Comparison of ENCODE assay signal across 16 cellular contexts in the genomic region with DNA sequence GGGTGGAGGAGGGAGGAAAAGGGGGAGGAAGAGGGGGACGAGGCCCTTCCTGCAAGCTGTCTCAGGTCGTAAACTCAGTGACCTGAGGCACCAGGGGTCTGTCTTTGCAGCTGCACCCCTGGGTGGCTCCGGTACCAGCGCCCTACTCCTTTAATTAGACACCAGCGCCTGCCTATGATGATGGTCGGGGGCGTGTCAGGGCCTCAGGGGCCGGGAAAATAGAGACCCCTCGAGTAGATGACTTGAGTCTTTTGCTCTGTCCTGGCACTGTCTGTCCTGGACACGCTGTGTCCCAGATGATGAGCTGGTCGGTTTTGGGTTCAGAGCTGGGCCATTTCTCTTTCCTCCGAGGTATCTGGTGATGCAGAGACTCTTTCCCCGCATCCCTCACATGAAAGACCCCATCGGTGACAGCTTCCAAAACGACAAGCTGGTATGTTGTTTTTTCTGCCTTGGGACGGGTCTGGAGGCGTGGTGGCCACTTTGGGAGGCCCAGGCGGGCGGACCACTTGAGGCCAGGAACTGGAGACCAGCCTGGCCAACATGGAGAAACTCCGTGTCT. TPM values are rescaled to one million over a fixed set of nuclear protein-coding genes. Genes with fewer than 3 reads are reported as not detected.
DNase-seq lines count a peak whose midpoint lies in the region; ATAC-seq, FAIRE-seq and TF ChIP-seq lines count a peak whose summit lies in the region.
"Had no signal": no experiment of that assay in that cellular context is flagged by ENCODE, and none has a peak within 500 bp of the region (broad histone marks: within the 10 kb centered on the region; RNA-seq: fewer than 3 reads in every experiment).

No MANE protein-coding gene starts in this region.

- no peak overlapping the region for H2AFZ ChIP-seq in GM12878 (ENCODE audit: control insufficient read depth, low read depth, low read length)

- no peak for ATAC-seq in activated CD4-positive, alpha-beta T cell treated with anti-CD3 and anti-CD28 coated beads for 36 hours
- ATAC-seq in GM12878 (no peak; the same call in 1 of the 3 replicates), HG02885 (IDR thresholded peaks at IDR 0.05; ENCODE audit: poor library complexity, unreplicated experiment) (no peak)

- no peaks in the 10 kb centered on the region for H3K4me1 ChIP-seq in GM12878 (ENCODE audit: control insufficient read depth, insufficient read depth, low read length)

- peak; percentile 65 for TF ChIP-seq POLR2A in GM12878 (IDR thresholded peaks at IDR 0.05; ENCODE audit: low read depth, low read length)

- peaks cover 10% of the 10 kb centered on the region for H3K36me3 ChIP-seq in H7 (replicated peaks; ENCODE audit: control insufficient read depth, insufficient read depth, low read length)
- peaks cover 13 to 16% of the 10 kb centered on the region in 2 experiments for H3K36me3 ChIP-seq in GM12878 (ENCODE audit: control insufficient read depth in 2 of 2, insufficient read depth in 2 of 2, low read length in 1 of 2)
- H3K36me3 ChIP-seq: ovary had no signal

- TF ChIP-seq CTCF in GM12878 (IDR thresholded peaks at IDR 0.05 in 2 of 3, conservative IDR thresholded peaks at IDR 0.05 in 1 of 3; ENCODE audit: control insufficient read depth in 2 of 3, extremely low read depth in 1 of 3, insufficient read depth in 1 of 3, low read depth in 3 of 3, low read length in 3 of 3), result no peak
- no peak for TF ChIP-seq CTCF in progenitor cell of endocrine pancreas (IDR thresholded peaks at IDR 0.05; ENCODE audit: unreplicated experiment)

- no peak overlapping the region for H3K27ac ChIP-seq in GM12878 (ENCODE audit: control insufficient read depth, insufficient read depth)
- H3K27ac ChIP-seq: ovary had no signal

- H3K4me3 ChIP-seq in H7 (ENCODE audit: insufficient read depth, low read depth, low read length) (no peak overlapping the region), GM12878 (no peak overlapping the region)
- H3K4me3 ChIP-seq: ovary had no signal

- RAD21 ChIA-PET in GM12878 (lab: Charles Lee; ENCODE audit: unreplicated experiment), result no interaction called here

- POLR2A ChIA-PET in activated CD4-positive, alpha-beta T cell treated with anti-CD3 and anti-CD28 coated beads for 36 hours (lab: Charles Lee), result no interaction called here
- POLR2A ChIA-PET in GM12878 (lab: Charles Lee), result no interaction called here

- no peak overlapping the region for H3K4me2 ChIP-seq in GM12878 (ENCODE audit: control insufficient read depth, insufficient read depth)

- H3K4me1 Mint-ChIP-seq in activated CD4-positive, alpha-beta T cell treated with anti-CD3 and anti-CD28 coated beads for 36 hours, result peaks cover 3% of the 10 kb centered on the region
- H3K4me1 Mint-ChIP-seq in progenitor cell of endocrine pancreas (ENCODE audit: low read depth), result no peaks in the 10 kb centered on the region

- no TSS peak for BruUV-seq in GM12878 (replicated peaks; lab: Mats Ljungman, UMichigan)

- CTCF ChIA-PET in activated CD4-positive, alpha-beta T cell treated with anti-CD3 and anti-CD28 coated beads for 36 hours (lab: Charles Lee), result no interaction called here
- CTCF ChIA-PET in GM12878 (lab: Yijun Ruan, JAX), result no interaction called here

- in situ Hi-C loops in GM12878 (cut with MboI), result no loop called here

- no peaks in the 10 kb centered on the region for H3K79me2 ChIP-seq in GM12878 (ENCODE audit: control insufficient read depth, insufficient read depth, low read length)

- H4K20me1 ChIP-seq in GM12878 (ENCODE audit: control insufficient read depth, insufficient read depth), result no peaks in the 10 kb centered on the region

- 59% methylated on average over 19 of the region's 20 CpGs for WGBS in GM12878 (ENCODE audit: insufficient coverage, insufficient replicate concordance, low lambda C conversion rate, missing lambda C conversion rate)

- peaks cover 20% of the 10 kb centered on the region for H3K36me3 Mint-ChIP-seq in activated CD4-positive, alpha-beta T cell treated with anti-CD3 and anti-CD28 coated beads for 36 hours (ENCODE audit: low read depth)
- peaks cover 14% of the 10 kb centered on the region for H3K36me3 Mint-ChIP-seq in progenitor cell of endocrine pancreas (ENCODE audit: insufficient read depth)

- no peak overlapping the region for H3K4me3 Mint-ChIP-seq in activated CD4-positive, alpha-beta T cell treated with anti-CD3 and anti-CD28 coated beads for 36 hours
- H3K4me3 Mint-ChIP-seq in progenitor cell of endocrine pancreas (ENCODE audit: low read depth), result no peak overlapping the region

- H3K9ac ChIP-seq in GM12878 (ENCODE audit: control insufficient read depth, insufficient read depth, low read length), result no peak overlapping the region

- no peaks in the 10 kb centered on the region for H3K27me3 Mint-ChIP-seq in activated CD4-positive, alpha-beta T cell treated with anti-CD3 and anti-CD28 coated beads for 36 hours
- H3K27me3 Mint-ChIP-seq in progenitor cell of endocrine pancreas, result no peaks in the 10 kb centered on the region

- SMC1A ChIA-PET in GM12878 (lab: Charles Lee; ENCODE audit: uncharacterized antibody, unreplicated experiment), result no interaction called here

- no peaks in the 10 kb centered on the region for H3K27me3 ChIP-seq in H7 (ENCODE audit: control insufficient read depth, insufficient read depth, low read length)
- H3K27me3 ChIP-seq in GM12878 (replicated peaks in 1 of 2; ENCODE audit: control insufficient read depth in 2 of 2, insufficient read depth in 2 of 2, low read length in 1 of 2), result no peaks in the 10 kb centered on the region
- H3K27me3 ChIP-seq: ovary had no signal

- FAIRE-seq in GM12878 (lab: Jason Lieb, UNC), result no peak
- no peak for FAIRE-seq in urothelium cell line (lab: Jason Lieb, UNC)

- TF ChIP-seq RAD21 in GM12878 (IDR thresholded peaks at IDR 0.05; ENCODE audit: insufficient read depth, low read depth, low read length), result no peak

- no peak for TF ChIP-seq EP300 in GM12878 (IDR thresholded peaks at IDR 0.05; ENCODE audit: borderline replicate concordance in 1 of 2, control insufficient read depth in 1 of 2, low read depth in 2 of 2, low read length in 2 of 2)

- peak; percentile 30 for DNase-seq in activated CD4-positive, alpha-beta T cell treated with anti-CD3 and anti-CD28 coated beads for 48 hours
- no peak for DNase-seq in activated CD4-positive, alpha-beta T cell treated with anti-CD3 and anti-CD28 coated beads for 36 hours
- DNase-seq in H7 (peak; percentile 71), GM12878 (ENCODE audit: low read depth, low spot score) (no peak), progenitor cell of endocrine pancreas (ENCODE audit: low spot score, unreplicated experiment) (no peak), NCI-H1417 (lab: John Stamatoyannopoulos, UW) (no peak), urothelium cell line (ENCODE audit: low spot score) (no peak)
- DNase-seq: cerebellar nuclear complex; GOT3; NCI-H748 treated with DMSO at 0.1 percent for 48 hours; stimulated activated CD4-positive, alpha-beta T cell treated with anti-CD3 and anti-CD28 coated beads, Interleukin-4, amount 100 ng/mL, for 4 hours; trophoblast cell had no signal

- no peak overlapping the region for H3K27ac Mint-ChIP-seq in activated CD4-positive, alpha-beta T cell treated with anti-CD3 and anti-CD28 coated beads for 36 hours
- H3K27ac Mint-ChIP-seq in progenitor cell of endocrine pancreas, result peak overlapping the region; percentile 45

- intact Hi-C loops in activated CD4-positive, alpha-beta T cell treated with anti-CD3 and anti-CD28 coated beads for 36 hours (cut with DNase I, micrococcal nuclease), result no loop called here
- intact Hi-C loops in GM12878 (cut with micrococcal nuclease; ENCODE audit: unreplicated experiment), result no loop called here

- no peaks in the 10 kb centered on the region for H3K9me3 ChIP-seq in GM12878 (replicated peaks; ENCODE audit: control insufficient read depth, insufficient read depth, low read length)
- H3K9me3 ChIP-seq: ovary had no signal

- no peaks in the 10 kb centered on the region for H3K9me3 Mint-ChIP-seq in activated CD4-positive, alpha-beta T cell treated with anti-CD3 and anti-CD28 coated beads for 36 hours (ENCODE audit: low read depth)
- H3K9me3 Mint-ChIP-seq in progenitor cell of endocrine pancreas (ENCODE audit: low read depth), result no peaks in the 10 kb centered on the region
- H3K9me3 Mint-ChIP-seq: activated T-helper 2 cell treated with anti-CD3 and anti-CD28 coated beads, Interferon-gamma antibody, Interleukin-2, Interleukin-4, amounts not matched to agents 10 μg/mL and 5 μg/mL and 100 μg/mL, durations not matched to agents 14 hours and 24 hours and 36 hours had no signal

RNA-seq across cellular contexts. Expression of a gene that starts 11.2 kb away (rescaled TPM):
- total RNA-seq in activated CD4-positive, alpha-beta T cell treated with anti-CD3 and anti-CD28 coated beads for 36 hours, result 100 to 1,000 TPM; 396 to 456 TPM
- total RNA-seq in H7 (2014; rRNA removed; shearing (Covaris generic)), result 496 and 508 TPM in 2 replicates
- 200 and 249 TPM in 2 replicates for total RNA-seq in GM12878 (2013; cell fraction: nucleolus; rRNA removed)
- total RNA-seq in GM12878 (2014; rRNA removed), result 225 and 293 TPM in 2 replicates
- 261 and 287 TPM in 2 replicates for total RNA-seq in GM12878 (2014; rRNA removed; fragmentation: Illumina TruSeq; extraction: Trizol)
- 632 and 654 TPM in 2 replicates for total RNA-seq in GM12878 (2021)
- 286 TPM for polyA plus RNA-seq in GM12878 (2011; ENCODE audit: low read depth)
- polyA plus RNA-seq in GM12878 (2011; rRNA removed), result 157 and 352 TPM in 2 replicates
- polyA plus RNA-seq in GM12878 (2011; cell fraction: cytosol; rRNA removed), result 683 and 869 TPM in 2 replicates
- 295 and 304 TPM in 2 replicates for polyA plus RNA-seq in GM12878 (2011; cell fraction: nucleus; rRNA removed)
- polyA plus RNA-seq in GM12878 (2012), result 757 and 810 TPM in 2 replicates
- 34.2 and 187 TPM in 2 replicates for polyA plus RNA-seq in GM12878 (2014; fragmentation: Illumina TruSeq; extraction: Trizol)
- polyA plus RNA-seq in GM12878 (2014; fragmentation: Nextera tagmentation; extraction: Ambion mirVana), result 100 to 1,000 TPM in 1 of 2 experiments, 10 to 100 TPM in 1; 61.9 to 127 TPM
- 642 and 753 TPM in 2 replicates for polyA plus RNA-seq in GM12878 (2014; rRNA removed)
- 100 to 1,000 TPM; 447 to 454 TPM for polyA plus RNA-seq in GM12878 (2016; fragmentation: Nextera tagmentation; extraction: Ambion mirVana)
- polyA minus RNA-seq in GM12878 (2011; rRNA and poly(A)+ RNA removed), result 274 and 515 TPM in 2 replicates
- polyA minus RNA-seq in GM12878 (2011; cell fraction: cytosol; rRNA and poly(A)+ RNA removed), result 253 and 254 TPM in 2 replicates
- polyA minus RNA-seq in GM12878 (2011; cell fraction: nucleus; rRNA and poly(A)+ RNA removed), result 107 and 179 TPM in 2 replicates
- 387 and 391 TPM in 2 replicates for total RNA-seq in progenitor cell of endocrine pancreas

RNA-seq across cellular contexts. Expression of a gene that starts 44.2 kb away (rescaled TPM):
- under 1 TPM; 0.37 to 0.63 TPM for total RNA-seq in activated CD4-positive, alpha-beta T cell treated with anti-CD3 and anti-CD28 coated beads for 36 hours
- 0.07 TPM in 1 of 2 replicates, not detected in the other for total RNA-seq in H7 (2014; rRNA removed; shearing (Covaris generic))
- total RNA-seq in GM12878 (2013; cell fraction: nucleolus; rRNA removed), result 72.9 and 75.8 TPM in 2 replicates
- 28.0 and 28.1 TPM in 2 replicates for total RNA-seq in GM12878 (2014; rRNA removed)
- total RNA-seq in GM12878 (2014; rRNA removed; fragmentation: Illumina TruSeq; extraction: Trizol), result 14.1 and 14.3 TPM in 2 replicates
- total RNA-seq in GM12878 (2021), result 19.5 and 21.1 TPM in 2 replicates
- 10.7 TPM for polyA plus RNA-seq in GM12878 (2011; ENCODE audit: low read depth)
- polyA plus RNA-seq in GM12878 (2011; rRNA removed), result 22.5 and 31.1 TPM in 2 replicates
- polyA plus RNA-seq in GM12878 (2011; cell fraction: cytosol; rRNA removed), result 36.2 and 38.5 TPM in 2 replicates
- polyA plus RNA-seq in GM12878 (2011; cell fraction: nucleus; rRNA removed), result 21.5 and 44.5 TPM in 2 replicates
- 24.2 and 25.0 TPM in 2 replicates for polyA plus RNA-seq in GM12878 (2012)
- polyA plus RNA-seq in GM12878 (2014; fragmentation: Illumina TruSeq; extraction: Trizol), result 15.0 and 23.5 TPM in 2 replicates
- polyA plus RNA-seq in GM12878 (2014; fragmentation: Nextera tagmentation; extraction: Ambion mirVana), result 1 to 10 TPM; 2.1 to 4.5 TPM
- polyA plus RNA-seq in GM12878 (2014; rRNA removed), result 22.9 and 25.4 TPM in 2 replicates
- polyA plus RNA-seq in GM12878 (2016; fragmentation: Nextera tagmentation; extraction: Ambion mirVana), result 10 to 100 TPM; 14.7 to 16.4 TPM
- polyA minus RNA-seq in GM12878 (2011; rRNA and poly(A)+ RNA removed), result 51.6 and 62.0 TPM in 2 replicates
- polyA minus RNA-seq in GM12878 (2011; cell fraction: cytosol; rRNA and poly(A)+ RNA removed), result 9.1 and 13.1 TPM in 2 replicates
- 25.9 and 33.0 TPM in 2 replicates for polyA minus RNA-seq in GM12878 (2011; cell fraction: nucleus; rRNA and poly(A)+ RNA removed)
- total RNA-seq in progenitor cell of endocrine pancreas, result not detected in 2 replicates
- total RNA-seq: Daoy had no signal

Comparison
In these comparisons a context has a peak if more than half of its experiments do, and no peak if none do; other contexts are left out.
1. DNase-seq: peak in activated CD4-positive, alpha-beta T cell treated with anti-CD3 and anti-CD28 coated beads for 48 hours (single experiment) and H7 (single experiment); none in activated CD4-positive, alpha-beta T cell treated with anti-CD3 and anti-CD28 coated beads for 36 hours (single experiment), GM12878 (single experiment), progenitor cell of endocrine pancreas (single experiment), NCI-H1417 (0 of 3) and urothelium cell line (single experiment).
2. RNA of a gene that starts 44.2 kb away (total RNA-seq): 14.1 to 75.8 TPM in GM12878; 0.37 to 0.63 TPM in activated CD4-positive, alpha-beta T cell treated with anti-CD3 and anti-CD28 coated beads for 36 hours, 0.07 TPM in H7 and not detected in progenitor cell of endocrine pancreas; every median in the first group is over 4 times any median in the second.